Comparison of ENCODE assay signal across 9 cellular contexts in genomic region chr12:125340791-125341190, GRCh38.
A peak's percentile ranks its signal among the peaks of the same experiment; 100 is the strongest.
DNase-seq lines count a peak whose midpoint lies in the region; FAIRE-seq and TF ChIP-seq lines count a peak whose summit lies in the region.
"Had no signal": no experiment of that assay in that cellular context is flagged by ENCODE, and none has a peak within 500 bp of the region (broad histone marks: within the 10 kb centered on the region; RNA-seq: fewer than 3 reads in every experiment).

No MANE protein-coding gene starts in this region.

- H2AFZ ChIP-seq in OCI-LY7 (ENCODE audit: low read length): no peak overlapping the region

- H3K9me2 ChIP-seq in OCI-LY7 (ENCODE audit: insufficient read depth, low read length): no peaks in the 10 kb centered on the region

- peaks cover 12% of the 10 kb centered on the region for H3K27me3 Mint-ChIP-seq in chondrocyte (ENCODE audit: low read depth)

- CTCF ChIA-PET in OCI-LY7 (lab: Charles Lee; ENCODE audit: unreplicated experiment): interaction anchor here (1.1 kb wide), 1 partner anchor 9 kb away, joined by 3 read pairs; no protein-coding TSS in a partner anchor

- DNase-seq in Caki2 (ENCODE audit: low read depth) (peak; percentile 21), NCI-H774 (lab: John Stamatoyannopoulos, UW) (peak; percentile 70), epithelial cell of proximal tubule (ENCODE audit: low read depth) (peak; percentile 22), middle frontal gyrus (ENCODE audit: extremely low spot score, low spot score) (peak; percentile 57), retina (no peak), kidney (no peak), chondrocyte (ENCODE audit: low spot score) (no peak), OCI-LY7 (ENCODE audit: low spot score) (no peak)
- DNase-seq: DND-41 had no signal

- H3K4me1 ChIP-seq in kidney (ENCODE audit: control insufficient read depth in 1 of 2, insufficient read depth in 1 of 2, low read depth in 1 of 2, low read length in 2 of 2) (no peaks in the 10 kb centered on the region), OCI-LY7 (ENCODE audit: insufficient read depth, low read length, poor library complexity, severe bottlenecking) (peaks cover 15% of the 10 kb centered on the region)

- no peak for FAIRE-seq in kidney (lab: Jason Lieb, UNC)

- no peak for TF ChIP-seq CTCF in epithelial cell of proximal tubule (conservative IDR thresholded peaks at IDR 0.05; ENCODE audit: low read depth, low read length)
- no peak for TF ChIP-seq CTCF in kidney (IDR thresholded peaks at IDR 0.05; ENCODE audit: borderline replicate concordance, extremely low read depth, insufficient read depth)
- no peak for TF ChIP-seq CTCF in chondrocyte (IDR thresholded peaks at IDR 0.05)
- no peak for TF ChIP-seq CTCF in OCI-LY7 (conservative IDR thresholded peaks at IDR 0.05; ENCODE audit: low read length)

- H3K9me3 Mint-ChIP-seq in chondrocyte (ENCODE audit: low read depth): no peaks in the 10 kb centered on the region

- H3K36me3 ChIP-seq in kidney (ENCODE audit: control insufficient read depth in 1 of 2, insufficient read depth in 2 of 2, low read length in 2 of 2): no peaks in the 10 kb centered on the region
- no peaks in the 10 kb centered on the region for H3K36me3 ChIP-seq in OCI-LY7 (ENCODE audit: insufficient read depth, low read length)

- POLR2A ChIA-PET in OCI-LY7 (lab: Charles Lee): no interaction called here

- H3K27ac ChIP-seq in kidney (ENCODE audit: low read depth in 2 of 2, low read length in 2 of 2) (no peak overlapping the region), OCI-LY7 (ENCODE audit: low read depth, low read length, poor library complexity, severe bottlenecking) (no peak overlapping the region)

- no peaks in the 10 kb centered on the region for H3K79me2 ChIP-seq in OCI-LY7 (ENCODE audit: insufficient read depth, low read depth, low read length)

- H3K9ac ChIP-seq in kidney (ENCODE audit: low read length in 2 of 2): no peak overlapping the region

- no peaks in the 10 kb centered on the region for H3K4me1 Mint-ChIP-seq in chondrocyte (ENCODE audit: low read depth)

- no peak overlapping the region for H3K4me3 ChIP-seq in epithelial cell of proximal tubule (ENCODE audit: low read depth, low read length)
- no peak overlapping the region for H3K4me3 ChIP-seq in kidney (ENCODE audit: low read length in 2 of 2)
- no peak overlapping the region for H3K4me3 ChIP-seq in OCI-LY7 (ENCODE audit: low read depth, low read length, poor library complexity, severe bottlenecking)

- intact Hi-C loops in kidney (cut with DNase I) (no loop called here), OCI-LY7 (cut with micrococcal nuclease; ENCODE audit: unreplicated experiment) (no loop called here)

- no peaks in the 10 kb centered on the region for H3K9me3 ChIP-seq in kidney (ENCODE audit: control insufficient read depth in 1 of 2, low read length in 2 of 2)
- H3K9me3 ChIP-seq in OCI-LY7 (ENCODE audit: low read length): no peaks in the 10 kb centered on the region

- in situ Hi-C loops in Caki2 (cut with HindIII; ENCODE audit: low pct_unique_long_range_greater_than_20kb, low sequenced_read_pairs): no loop called here

- H3K36me3 Mint-ChIP-seq in chondrocyte (ENCODE audit: low read depth): no peaks in the 10 kb centered on the region

- H3K4me2 ChIP-seq in OCI-LY7 (ENCODE audit: low read length): no peak overlapping the region

- no peaks in the 10 kb centered on the region for H4K20me1 ChIP-seq in OCI-LY7 (ENCODE audit: insufficient read depth, low read length)

- H3K27ac Mint-ChIP-seq in chondrocyte (ENCODE audit: unreplicated experiment): no peak overlapping the region

- BruUV-seq in OCI-LY7 (replicated peaks; lab: Mats Ljungman, UMichigan): no TSS peak

- H3K4me3 Mint-ChIP-seq in chondrocyte (ENCODE audit: unreplicated experiment): no peak overlapping the region

Comparison
In these comparisons a context has a peak if more than half of its experiments do, and no peak if none do; other contexts are left out.
1. DNase-seq: peak in Caki2 (single experiment), NCI-H774 (single experiment), epithelial cell of proximal tubule (single experiment) and middle frontal gyrus (single experiment); none in retina (single experiment), kidney (single experiment), chondrocyte (single experiment) and OCI-LY7 (single experiment).